In genomic region chr4:76306882-76307669, GRCh38 we compare ENCODE assay signal across 8 cellular contexts. TPM values are rescaled to one million over a fixed set of nuclear protein-coding genes. Genes with fewer than 3 reads are reported as not detected.
A peak's percentile ranks its signal among the peaks of the same experiment; 100 is the strongest.
DNase-seq lines count a peak whose midpoint lies in the region; ATAC-seq, FAIRE-seq and TF ChIP-seq lines count a peak whose summit lies in the region.

No MANE protein-coding gene starts in this region.

- DNase-seq in AG10803 (ENCODE audit: low read depth) (peak; percentile 57), GM20000 (ENCODE audit: low spot score) (peak; percentile 40), RCC 7860 (ENCODE audit: low spot score) (peak; percentile 31), cardiac fibroblast (ENCODE audit: low read depth in 2 of 2) (peak; percentile 55 to 64), inferior parietal cortex (ENCODE audit: extremely low spot score) (peak; percentile 20)
- no peak for DNase-seq in activated CD4-positive, CD25-positive, alpha-beta regulatory T cell (lab: John Stamatoyannopoulos, UW)

- peak overlapping the region; percentile 88 for H3K4me3 ChIP-seq in AG10803 (ENCODE audit: low read length)
- H3K4me3 ChIP-seq in cardiac fibroblast (replicated peaks in 1 of 2; ENCODE audit: low read depth in 2 of 2, low read length in 2 of 2): peak overlapping the region; percentile 68 to 86
- peak overlapping the region; percentile 87 to 92 (median 92) for H3K4me3 ChIP-seq in skeletal muscle tissue (ENCODE audit: low read length in 3 of 3)

- peak overlapping the region; percentile 97 for H3K27ac ChIP-seq in skeletal muscle tissue (ENCODE audit: low read depth, low read length)

- TF ChIP-seq CTCF in AG10803 (conservative IDR thresholded peaks at IDR 0.05; ENCODE audit: low read length) (peak; percentile 48), GM20000 (IDR thresholded peaks at IDR 0.05; ENCODE audit: extremely low read depth, missing control alignments) (no peak), cardiac fibroblast (IDR thresholded peaks at IDR 0.05; ENCODE audit: low read depth, low read length) (peak; percentile 56)

- peaks cover 49 to 65% (median 57%) of the 10 kb centered on the region in 3 donors for H3K4me1 ChIP-seq in skeletal muscle tissue (ENCODE audit: control insufficient read depth in 3 of 3, insufficient read depth in 3 of 3, low read length in 3 of 3)

- ATAC-seq in GM19328 (IDR thresholded peaks at IDR 0.05; ENCODE audit: unreplicated experiment): no peak

- FAIRE-seq in RCC 7860 (lab: Jason Lieb, UNC): no peak

- H3K9ac ChIP-seq in skeletal muscle tissue (ENCODE audit: low read depth in 1 of 3, low read length in 3 of 3): peak overlapping the region; percentile 81 to 97 (median 96)

- no peaks in the 10 kb centered on the region for H3K9me3 ChIP-seq in skeletal muscle tissue (ENCODE audit: control insufficient read depth in 3 of 3, low read length in 3 of 3)

- H3K36me3 ChIP-seq in skeletal muscle tissue (ENCODE audit: control insufficient read depth in 3 of 3, insufficient read depth in 3 of 3, low read length in 3 of 3): peaks cover 9 to 21% (median 17%) of the 10 kb centered on the region in 3 donors

- no peaks in the 10 kb centered on the region for H3K27me3 ChIP-seq in skeletal muscle tissue (ENCODE audit: control insufficient read depth in 3 of 3, insufficient read depth in 3 of 3, low read length in 3 of 3)

RNA-seq across cellular contexts. Expression of gene STBD1, which starts 0.5 kb away (rescaled TPM):
- 27.1 TPM for total RNA-seq in skeletal muscle tissue

RNA-seq across cellular contexts. Expression of gene FAM47E, which starts 55.6 kb away (rescaled TPM):
- total RNA-seq in skeletal muscle tissue: 0.52 TPM

Comparison
In these comparisons a context has a peak if more than half of its experiments do, and no peak if none do; other contexts are left out.
1. DNase-seq: peak in AG10803 (single experiment), GM20000 (single experiment), RCC 7860 (single experiment), cardiac fibroblast (2 of 2) and inferior parietal cortex (single experiment); none in activated CD4-positive, CD25-positive, alpha-beta regulatory T cell (0 of 4).
2. Peak in every context shown above with its lines, with median percentiles within 50 percentile points of each other: H3K4me3 ChIP-seq.